1 cellular context compared by ENCODE assay signal in the genomic region with DNA sequence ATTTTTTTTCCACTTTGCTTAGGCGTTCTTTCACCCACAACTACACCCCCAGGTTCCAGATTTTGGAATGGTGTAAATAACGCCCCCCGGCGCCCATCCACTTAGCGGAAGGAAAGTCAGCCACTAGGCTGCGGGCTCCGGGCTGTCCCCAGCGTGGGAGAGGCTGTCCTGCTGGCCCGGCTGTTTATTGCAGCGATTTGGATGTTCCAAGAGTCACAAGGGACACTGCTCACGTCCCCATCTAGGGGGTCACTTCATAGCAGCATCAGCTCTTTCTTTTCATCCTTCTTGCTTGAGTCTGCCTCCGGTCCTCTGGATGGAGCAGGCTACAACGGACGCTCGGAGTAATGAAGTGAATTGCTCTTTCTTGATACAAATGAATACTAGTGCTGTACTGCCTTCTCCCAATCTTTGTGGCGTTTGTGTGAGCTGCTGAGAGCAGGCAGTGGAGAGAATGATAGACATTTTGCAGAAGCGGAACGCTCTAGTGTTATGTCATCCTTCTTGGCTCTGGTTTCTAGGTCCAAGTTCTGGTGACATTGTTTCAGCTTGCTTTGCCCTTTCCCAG.
TF ChIP-seq lines count a peak whose summit lies in the region.

No MANE protein-coding gene starts in this region.

TF ChIP-seq in K562, 482 proteins besides CTCF, POLR2A, EP300 and RAD21 (continued from another document):
- TF ChIP-seq, protein P1, sequence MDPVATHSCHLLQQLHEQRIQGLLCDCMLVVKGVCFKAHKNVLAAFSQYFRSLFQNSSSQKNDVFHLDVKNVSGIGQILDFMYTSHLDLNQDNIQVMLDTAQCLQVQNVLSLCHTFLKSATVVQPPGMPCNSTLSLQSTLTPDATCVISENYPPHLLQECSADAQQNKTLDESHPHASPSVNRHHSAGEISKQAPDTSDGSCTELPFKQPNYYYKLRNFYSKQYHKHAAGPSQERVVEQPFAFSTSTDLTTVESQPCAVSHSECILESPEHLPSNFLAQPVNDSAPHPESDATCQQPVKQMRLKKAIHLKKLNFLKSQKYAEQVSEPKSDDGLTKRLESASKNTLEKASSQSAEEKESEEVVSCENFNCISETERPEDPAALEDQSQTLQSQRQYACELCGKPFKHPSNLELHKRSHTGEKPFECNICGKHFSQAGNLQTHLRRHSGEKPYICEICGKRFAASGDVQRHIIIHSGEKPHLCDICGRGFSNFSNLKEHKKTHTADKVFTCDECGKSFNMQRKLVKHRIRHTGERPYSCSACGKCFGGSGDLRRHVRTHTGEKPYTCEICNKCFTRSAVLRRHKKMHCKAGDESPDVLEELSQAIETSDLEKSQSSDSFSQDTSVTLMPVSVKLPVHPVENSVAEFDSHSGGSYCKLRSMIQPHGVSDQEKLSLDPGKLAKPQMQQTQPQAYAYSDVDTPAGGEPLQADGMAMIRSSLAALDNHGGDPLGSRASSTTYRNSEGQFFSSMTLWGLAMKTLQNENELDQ (CRISPR knock-in tag; IDR thresholded peaks at IDR 0.05; ENCODE audit: borderline replicate concordance) = no peak
- TF ChIP-seq SOX6 (IDR thresholded peaks at IDR 0.05) = no peak
- TF ChIP-seq DDX20 (tag; IDR thresholded peaks at IDR 0.05; ENCODE audit: low read depth) = no peak
- TF ChIP-seq, protein P2, sequence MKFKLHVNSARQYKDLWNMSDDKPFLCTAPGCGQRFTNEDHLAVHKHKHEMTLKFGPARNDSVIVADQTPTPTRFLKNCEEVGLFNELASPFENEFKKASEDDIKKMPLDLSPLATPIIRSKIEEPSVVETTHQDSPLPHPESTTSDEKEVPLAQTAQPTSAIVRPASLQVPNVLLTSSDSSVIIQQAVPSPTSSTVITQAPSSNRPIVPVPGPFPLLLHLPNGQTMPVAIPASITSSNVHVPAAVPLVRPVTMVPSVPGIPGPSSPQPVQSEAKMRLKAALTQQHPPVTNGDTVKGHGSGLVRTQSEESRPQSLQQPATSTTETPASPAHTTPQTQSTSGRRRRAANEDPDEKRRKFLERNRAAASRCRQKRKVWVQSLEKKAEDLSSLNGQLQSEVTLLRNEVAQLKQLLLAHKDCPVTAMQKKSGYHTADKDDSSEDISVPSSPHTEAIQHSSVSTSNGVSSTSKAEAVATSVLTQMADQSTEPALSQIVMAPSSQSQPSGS (CRISPR knock-in tag; IDR thresholded peaks at IDR 0.05) = no peak
- no peak for TF ChIP-seq NR1H2 (CRISPR knock-in tag; IDR thresholded peaks at IDR 0.05)
- no peak for TF ChIP-seq PHF21A (IDR thresholded peaks at IDR 0.05; ENCODE audit: borderline replicate concordance, low read depth)
- no peak for TF ChIP-seq ZNF140 (CRISPR knock-in tag; IDR thresholded peaks at IDR 0.05)
- no peak for TF ChIP-seq ZNF764 (CRISPR knock-in tag; IDR thresholded peaks at IDR 0.05; ENCODE audit: low read depth)
- TF ChIP-seq E2F3 (CRISPR knock-in tag; IDR thresholded peaks at IDR 0.05) = no peak
- no peak for TF ChIP-seq MTA2 (IDR thresholded peaks at IDR 0.05; ENCODE audit: low read depth)
